ENCODE assay signal across 19 cellular contexts in genomic region chr13:40995997-40996396, GRCh38. TPM values are rescaled to one million over a fixed set of nuclear protein-coding genes. Genes with fewer than 3 reads are reported as not detected.
DNase-seq lines count a peak whose midpoint lies in the region; ATAC-seq, FAIRE-seq and TF ChIP-seq lines count a peak whose summit lies in the region.
"Had no signal": no experiment of that assay in that cellular context is flagged by ENCODE, and none has a peak within 500 bp of the region (broad histone marks: within the 10 kb centered on the region; RNA-seq: fewer than 3 reads in every experiment).

No MANE protein-coding gene starts in this region.

- SMC1A ChIA-PET in GM12878 (lab: Charles Lee; ENCODE audit: uncharacterized antibody, unreplicated experiment): interaction anchor here (1.3 to 16.0 kb wide), 7 partner anchors 11 to 59 kb away, joined by 4 to 308 read pairs (median 15); partner anchors contain the start of gene ELF1

- no peak for FAIRE-seq in GM12878 (lab: Jason Lieb, UNC)
- FAIRE-seq: H54, small intestine had no signal

- H3K36me3 ChIP-seq in GM12878 (ENCODE audit: control insufficient read depth in 2 of 2, insufficient read depth in 2 of 2, low read length in 1 of 2): peaks cover 2 to 23% of the 10 kb centered on the region in 2 experiments; a peak in 3 of 4 replicates
- H3K36me3 ChIP-seq in suprapubic skin: peaks cover 6% of the 10 kb centered on the region
- H3K36me3 ChIP-seq: ascending aorta, upper lobe of right lung had no signal

- H4K20me1 ChIP-seq in GM12878 (ENCODE audit: control insufficient read depth, insufficient read depth): no peaks in the 10 kb centered on the region; the same call in none of the 2 replicates

- H3K4me1 Mint-ChIP-seq in activated T-cell treated with anti-CD3 and anti-CD28 coated beads, Interleukin-2, amount 50 U/mL, for 24 hours (ENCODE audit: low read depth): peaks cover 82% of the 10 kb centered on the region

- no TSS peak for BruUV-seq in GM12878 (replicated peaks; lab: Mats Ljungman, UMichigan)

- no peak for DNase-seq in activated T-cell treated with anti-CD3 and anti-CD28 coated beads, Interleukin-2, amount 50 U/mL, for 24 hours
- no peak for DNase-seq in activated T-cell treated with anti-CD3 and anti-CD28 coated beads, Interleukin-2, amount 50 U/mL, for 1 hour
- DNase-seq in NAMALWA (ENCODE audit: low spot score) (peak; percentile 41), GM12878 (ENCODE audit: low read depth, low spot score) (no peak), suprapubic skin (ENCODE audit: low spot score in 2 of 2) (no peak), 8988T (no peak)
- DNase-seq: Caco-2, left colon, NCI-H1694 treated with DMSO at 0.1 percent for 48 hours, NCI-H446, SHP77 treated with DMSO at 0.1 percent for 48 hours, small intestine, T-helper 9 cell, upper lobe of right lung had no signal

- H3K79me2 ChIP-seq in GM12878 (ENCODE audit: control insufficient read depth, insufficient read depth, low read length): peaks cover 98% of the 10 kb centered on the region

- H3K4me1 ChIP-seq in GM12878 (ENCODE audit: control insufficient read depth, insufficient read depth, low read length) (peaks cover 48% of the 10 kb centered on the region), suprapubic skin (peaks cover 60% of the 10 kb centered on the region)

- H3K27ac ChIP-seq in GM12878 (ENCODE audit: control insufficient read depth, insufficient read depth): peak overlapping the region; percentile 92
- peak overlapping the region; percentile 18 for H3K27ac ChIP-seq in suprapubic skin
- H3K27ac ChIP-seq: ascending aorta had no signal

- RAD21 ChIA-PET in GM12878 (lab: Charles Lee; ENCODE audit: unreplicated experiment): interaction anchor here (1.2 to 2.3 kb wide), 9 partner anchors 7 to 58 kb away, joined by 4 to 11 read pairs (median 4); no protein-coding TSS in a partner anchor

- no peaks in the 10 kb centered on the region for H3K9me3 Mint-ChIP-seq in activated T-cell treated with anti-CD3 and anti-CD28 coated beads, Interleukin-2, amount 50 U/mL, for 24 hours

- no peak for TF ChIP-seq CTCF in GM12878 (IDR thresholded peaks at IDR 0.05 in 2 of 3, conservative IDR thresholded peaks at IDR 0.05 in 1 of 3; ENCODE audit: control insufficient read depth in 2 of 3, extremely low read depth in 1 of 3, insufficient read depth in 1 of 3, low read depth in 3 of 3, low read length in 3 of 3)
- TF ChIP-seq CTCF in suprapubic skin (IDR thresholded peaks at IDR 0.05): no peak

- ATAC-seq in GM12878 (peak; percentile 12; the same call in 2 of the 3 replicates), GM21619 (IDR thresholded peaks at IDR 0.05; ENCODE audit: unreplicated experiment) (no peak), GM18861 (IDR thresholded peaks at IDR 0.05; ENCODE audit: unreplicated experiment) (no peak)
- ATAC-seq: left colon had no signal

- H3K9ac ChIP-seq in GM12878 (ENCODE audit: control insufficient read depth, insufficient read depth, low read length): no peak overlapping the region
- H3K9ac ChIP-seq: parathyroid adenoma had no signal

- no peak for TF ChIP-seq RAD21 in GM12878 (IDR thresholded peaks at IDR 0.05; ENCODE audit: insufficient read depth, low read depth, low read length)

- H3K4me2 ChIP-seq in GM12878 (ENCODE audit: control insufficient read depth, insufficient read depth): peak overlapping the region; percentile 92

- H3K27me3 Mint-ChIP-seq in activated T-cell treated with anti-CD3 and anti-CD28 coated beads, Interleukin-2, amount 50 U/mL, for 24 hours: no peaks in the 10 kb centered on the region

- peaks cover 2% of the 10 kb centered on the region; the same call in 2 of the 3 replicates for H3K9me3 ChIP-seq in GM12878 (replicated peaks; ENCODE audit: control insufficient read depth, insufficient read depth, low read length)
- no peaks in the 10 kb centered on the region for H3K9me3 ChIP-seq in suprapubic skin
- H3K9me3 ChIP-seq: ascending aorta, Caco-2, upper lobe of right lung had no signal

- H3K4me3 Mint-ChIP-seq in activated T-cell treated with anti-CD3 and anti-CD28 coated beads, Interleukin-2, amount 50 U/mL, for 24 hours: no peak overlapping the region

- TF ChIP-seq POLR2A in GM12878 (IDR thresholded peaks at IDR 0.05; ENCODE audit: low read depth, low read length) (no peak), suprapubic skin (IDR thresholded peaks at IDR 0.05) (no peak)

- no peak for TF ChIP-seq EP300 in GM12878 (IDR thresholded peaks at IDR 0.05; ENCODE audit: borderline replicate concordance in 1 of 2, control insufficient read depth in 1 of 2, low read depth in 2 of 2, low read length in 2 of 2)
- TF ChIP-seq EP300 in suprapubic skin (IDR thresholded peaks at IDR 0.05): no peak

- H3K4me3 ChIP-seq in GM12878 (0 out of 2 replicates have a peak overlapping the region, but pooled peaks have one; percentile 46), suprapubic skin (no peak overlapping the region)
- H3K4me3 ChIP-seq: ascending aorta, upper lobe of right lung had no signal

- peak overlapping the region; percentile 91 for H3K27ac Mint-ChIP-seq in activated T-cell treated with anti-CD3 and anti-CD28 coated beads, Interleukin-2, amount 50 U/mL, for 24 hours

- POLR2A ChIA-PET in GM12878 (lab: Charles Lee): interaction anchor here (0.5 to 3.0 kb wide), 7 partner anchors 9 to 64 kb away, joined by 3 to 12 read pairs (median 5); no protein-coding TSS in a partner anchor

- CTCF ChIA-PET in GM12878 (lab: Yijun Ruan, JAX): interaction anchor here (0.8 to 13.8 kb wide), 10 partner anchors 7 to 196 kb away, joined by 3 to 160 read pairs (median 4); partner anchors contain the start of gene ELF1

- intact Hi-C loops in GM12878 (cut with micrococcal nuclease; ENCODE audit: unreplicated experiment): no loop called here

- in situ Hi-C loops in GM12878 (cut with MboI): no loop called here

- no peak overlapping the region; the same call in 1 of the 2 replicates for H2AFZ ChIP-seq in GM12878 (ENCODE audit: control insufficient read depth, low read depth, low read length)

- peaks cover 46% of the 10 kb centered on the region for H3K36me3 Mint-ChIP-seq in activated T-cell treated with anti-CD3 and anti-CD28 coated beads, Interleukin-2, amount 50 U/mL, for 24 hours (ENCODE audit: low read depth)

- H3K27me3 ChIP-seq in GM12878 (replicated peaks in 1 of 2; ENCODE audit: control insufficient read depth in 2 of 2, insufficient read depth in 2 of 2, low read length in 1 of 2) (no peaks in the 10 kb centered on the region), suprapubic skin (no peaks in the 10 kb centered on the region)
- H3K27me3 ChIP-seq: ascending aorta, upper lobe of right lung had no signal

TF ChIP-seq in GM12878, 131 proteins besides CTCF, POLR2A, EP300 and RAD21:
- TF ChIP-seq SIN3A (IDR thresholded peaks at IDR 0.05; ENCODE audit: low read depth, low read length) (no peak), MTA2 (IDR thresholded peaks at IDR 0.05; ENCODE audit: low read depth) (no peak), NRF1 (conservative IDR thresholded peaks at IDR 0.05; ENCODE audit: low read depth, low read length) (no peak), REST (IDR thresholded peaks at IDR 0.05; ENCODE audit: low read depth, low read length) (no peak)

RNA-seq across cellular contexts. Expression of gene ELF1, which starts 23.1 kb away (rescaled TPM):
- 78.0 and 86.2 TPM in 2 replicates for total RNA-seq in GM12878 (2013; cell fraction: nucleolus; rRNA removed)
- total RNA-seq in GM12878 (2014; rRNA removed) (45.7 and 49.2 TPM in 2 replicates), GM12878 (2014; rRNA removed; fragmentation: Illumina TruSeq; extraction: Trizol) (55.1 and 59.4 TPM in 2 replicates), GM12878 (2021) (70.5 and 74.2 TPM in 2 replicates), suprapubic skin (100 to 1,000 TPM in 3 of 4 donors, 10 to 100 TPM in 1; 81.7 to 123 (median 111) TPM)
- 22.7 TPM for polyA plus RNA-seq in GM12878 (2011; ENCODE audit: low read depth)
- polyA plus RNA-seq in GM12878 (2011; rRNA removed) (83.5 and 97.6 TPM in 2 replicates), GM12878 (2014; fragmentation: Illumina TruSeq; extraction: Trizol) (91.6 and 118 TPM in 2 replicates), GM12878 (2014; fragmentation: Nextera tagmentation; extraction: Ambion mirVana) (10 to 100 TPM; 43.3 to 43.5 TPM), GM12878 (2014; rRNA removed) (46.8 and 47.9 TPM in 2 replicates), GM12878 (2016; fragmentation: Nextera tagmentation; extraction: Ambion mirVana) (10 to 100 TPM; 56.2 to 64.0 TPM)
- 55.7 and 60.5 TPM in 2 replicates for polyA plus RNA-seq in GM12878 (2011; cell fraction: cytosol; rRNA removed)
- polyA plus RNA-seq in GM12878 (2011; cell fraction: nucleus; rRNA removed): 49.6 and 50.3 TPM in 2 replicates
- polyA plus RNA-seq in GM12878 (2012): 35.2 and 60.8 TPM in 2 replicates
- 93.0 and 151 TPM in 2 replicates for polyA minus RNA-seq in GM12878 (2011; rRNA and poly(A)+ RNA removed)
- polyA minus RNA-seq in GM12878 (2011; cell fraction: cytosol; rRNA and poly(A)+ RNA removed): 33.3 and 41.4 TPM in 2 replicates
- polyA minus RNA-seq in GM12878 (2011; cell fraction: nucleus; rRNA and poly(A)+ RNA removed): 49.9 and 69.4 TPM in 2 replicates
